ENCODE assay signal across 8 cellular contexts in the genomic region with DNA sequence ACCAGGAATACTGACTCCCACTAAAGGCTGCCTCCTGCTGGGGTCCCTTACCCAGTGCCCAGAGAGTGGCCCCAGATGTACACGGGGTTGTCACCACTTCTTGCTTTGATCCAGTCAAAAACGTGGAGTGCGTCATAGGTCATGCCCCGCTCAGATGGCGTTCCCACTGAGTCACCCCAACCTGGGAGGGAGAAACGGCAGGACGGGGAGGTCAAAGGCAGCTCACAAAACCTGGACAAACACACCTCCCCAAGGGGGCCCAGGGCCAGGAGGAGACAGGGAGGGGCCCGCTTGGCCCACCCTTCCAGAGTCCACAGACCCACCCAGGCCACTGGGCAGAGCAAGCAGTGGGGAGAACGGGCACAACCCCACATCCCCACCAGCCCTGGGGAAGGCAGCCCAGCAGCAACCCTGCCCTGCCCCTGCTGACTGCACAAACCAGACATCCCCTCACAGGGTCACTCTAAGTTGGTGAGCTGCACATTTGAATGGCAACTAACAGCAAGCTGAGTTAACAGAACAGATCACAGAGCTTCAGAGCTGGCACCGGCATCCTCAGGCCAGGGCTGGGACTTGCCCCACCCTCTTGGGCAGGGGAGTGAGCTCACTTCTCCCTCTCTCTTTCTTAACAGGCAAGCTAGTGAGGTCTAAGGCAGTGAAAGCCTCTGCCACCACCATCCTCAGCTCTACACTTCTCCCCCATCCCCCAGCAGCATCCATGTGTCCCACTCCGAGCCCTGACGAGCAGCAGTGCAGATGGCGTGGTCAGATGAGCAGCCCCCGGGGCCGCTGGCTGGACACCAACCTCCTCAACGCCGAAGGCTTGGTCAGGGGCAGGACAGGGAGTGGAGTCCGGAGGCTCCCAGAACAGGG.
DNase-seq lines count a peak whose midpoint lies in the region; ATAC-seq and TF ChIP-seq lines count a peak whose summit lies in the region.

No MANE protein-coding gene starts in this region.

- no peak for TF ChIP-seq EP300 in sigmoid colon (IDR thresholded peaks at IDR 0.05)

- H3K4me1 ChIP-seq in sigmoid colon, result peaks cover 0 to 31% (median 27%) of the 10 kb centered on the region in 4 donors

- ATAC-seq in HG03064 (IDR thresholded peaks at IDR 0.05; ENCODE audit: low read depth, unreplicated experiment) (peak; percentile 21), WTC11 (no peak), GM19395 (IDR thresholded peaks at IDR 0.05; ENCODE audit: unreplicated experiment) (no peak)

- H3K27me3 Mint-ChIP-seq in WTC11 (ENCODE audit: low read depth), result no peaks in the 10 kb centered on the region

- TF ChIP-seq CTCF in WTC11 (IDR thresholded peaks at IDR 0.05), result no peak
- TF ChIP-seq CTCF in foreskin fibroblast (IDR thresholded peaks at IDR 0.05; ENCODE audit: low read depth, low read length), result no peak
- TF ChIP-seq CTCF in sigmoid colon (IDR thresholded peaks at IDR 0.05), result no peak

- peaks cover 42% of the 10 kb centered on the region for H3K36me3 Mint-ChIP-seq in WTC11

- no peaks in the 10 kb centered on the region for H3K9me3 ChIP-seq in sigmoid colon

- peaks cover 6% of the 10 kb centered on the region for H3K4me1 Mint-ChIP-seq in WTC11

- DNase-seq in AG08396 (ENCODE audit: low spot score) (peak; percentile 78), WTC11 (ENCODE audit: low spot score) (no peak), foreskin fibroblast (peak; percentile 81 to 93), sigmoid colon (peak; percentile 84), germinal center (ENCODE audit: low spot score) (no peak), NCI-H345 (lab: John Stamatoyannopoulos, UW) (no peak)

- H3K9me3 Mint-ChIP-seq in WTC11, result peaks cover 3% of the 10 kb centered on the region; the same call in 1 of the 2 replicates

- CTCF ChIA-PET in WTC11 (lab: Charles Lee), result interaction anchor here (0.5 to 1.0 kb wide), 3 partner anchors 14 to 90 kb away, joined by 4 read pairs; partner anchors contain the start of gene ABHD12

- peaks cover 0 to 13% (median 0%) of the 10 kb centered on the region in 4 donors for H3K36me3 ChIP-seq in sigmoid colon

- no peak overlapping the region for H3K4me3 Mint-ChIP-seq in WTC11

- H3K27ac ChIP-seq in sigmoid colon, result peak overlapping the region; percentile 73 to 82 (median 80)

- intact Hi-C loops in sigmoid colon (cut with DNase I), result loop anchor here (2.0 kb wide), 1 partner anchor 81 kb away; the partner anchor contains the start of gene ABHD12

- peak overlapping the region; percentile 12 to 45 for H3K4me3 ChIP-seq in foreskin fibroblast (ENCODE audit: low read depth in 1 of 2, low read length in 2 of 2)
- H3K4me3 ChIP-seq in sigmoid colon, result peak overlapping the region in 2 of 4 donors; percentile 0 to 15

- no peak for TF ChIP-seq POLR2A in sigmoid colon (IDR thresholded peaks at IDR 0.05)

- POLR2A ChIA-PET in WTC11 (lab: Charles Lee), result no interaction called here

- H3K27me3 ChIP-seq in sigmoid colon, result no peaks in the 10 kb centered on the region

- WGBS in sigmoid colon, 2 donors, result 23 to 67% methylated on average over 18 of the region's 18 CpGs

- H3K27ac Mint-ChIP-seq in WTC11, result peak overlapping the region; percentile 60

TF ChIP-seq in WTC11, 78 proteins besides CTCF, POLR2A, EP300 and RAD21:
- TF ChIP-seq JAZF1 (CRISPR knock-in tag; IDR thresholded peaks at IDR 0.05) (no peak), GABPB1 (CRISPR knock-in tag; IDR thresholded peaks at IDR 0.05) (peak; percentile 23; the same call in 1 of the 2 replicates)

Comparison
In these comparisons a context has a peak if more than half of its experiments do, and no peak if none do; other contexts are left out.
1. DNase-seq: peak in AG08396 (single experiment), foreskin fibroblast (2 of 2) and sigmoid colon (single experiment); none in WTC11 (single experiment), germinal center (single experiment) and NCI-H345 (single experiment).